15 cellular contexts compared by ENCODE assay signal in genomic region chr3:15288331-15288726, GRCh38. TPM values are rescaled to one million over a fixed set of nuclear protein-coding genes. Genes with fewer than 3 reads are reported as not detected.
DNase-seq lines count a peak whose midpoint lies in the region; ATAC-seq and TF ChIP-seq lines count a peak whose summit lies in the region.
"Had no signal": no experiment of that assay in that cellular context is flagged by ENCODE, and none has a peak within 500 bp of the region (broad histone marks: within the 10 kb centered on the region; RNA-seq: fewer than 3 reads in every experiment).

No MANE protein-coding gene starts in this region.

- H2AFZ ChIP-seq in mesenchymal stem cell (ENCODE audit: low read depth, low read length): no peak overlapping the region

- H3K9ac ChIP-seq in mesenchymal stem cell (ENCODE audit: low read length) (peak overlapping the region; percentile 73), subcutaneous abdominal adipose tissue (ENCODE audit: low read length in 5 of 5) (no peak overlapping the region)

- ATAC-seq in activated T-helper 17 cell treated with anti-CD3 and anti-CD28 coated beads, Interleukin-2, amount 50 U/mL, for 72 hours (replicated peaks): no peak
- no peak for ATAC-seq in GM21381 (IDR thresholded peaks at IDR 0.05; ENCODE audit: unreplicated experiment)
- no peak for ATAC-seq in psoas muscle
- ATAC-seq in stimulated activated memory B cell treated with anti-CD40 and anti-IgM and Interleukin-4, amounts not matched to agents 10 μg/mL and 1 μg/mL and 100 μg/mL, for 72 hours: no peak
- ATAC-seq: activated CD4-positive, CD25-positive, alpha-beta regulatory T cell treated with anti-CD3 and anti-CD28 coated beads, Interleukin-2, amount 50 U/mL, for 24 hours; stimulated activated naive CD8-positive, alpha-beta T cell treated with anti-CD3 and anti-CD28 coated beads, Interleukin-15, amount 100 ng/mL, for 72 hours had no signal

- H3K4ac ChIP-seq in mesenchymal stem cell (ENCODE audit: low read depth in 1 of 2, low read length in 2 of 2): no peak overlapping the region

- no peak overlapping the region for H2BK120ac ChIP-seq in mesenchymal stem cell (ENCODE audit: low read depth, low read length)

- H3K27me3 ChIP-seq in CD4-positive, alpha-beta memory T cell (ENCODE audit: insufficient read depth, low read length): no peaks in the 10 kb centered on the region
- H3K27me3 ChIP-seq in mesenchymal stem cell (ENCODE audit: control insufficient read depth in 1 of 2, insufficient read depth in 1 of 2, low read length in 2 of 2) (no peaks in the 10 kb centered on the region), subcutaneous abdominal adipose tissue (ENCODE audit: control insufficient read depth in 5 of 5, insufficient read depth in 4 of 5, low read length in 5 of 5) (no peaks in the 10 kb centered on the region), psoas muscle (ENCODE audit: insufficient read depth in 3 of 3, low read length in 2 of 3) (no peaks in the 10 kb centered on the region)

- no peaks in the 10 kb centered on the region for H3K9me3 ChIP-seq in CD4-positive, alpha-beta memory T cell (ENCODE audit: control insufficient read depth in 1 of 2, low read length in 2 of 2)
- no peaks in the 10 kb centered on the region for H3K9me3 ChIP-seq in mesenchymal stem cell (ENCODE audit: control insufficient read depth, low read length)
- no peaks in the 10 kb centered on the region for H3K9me3 ChIP-seq in subcutaneous abdominal adipose tissue (ENCODE audit: control insufficient read depth in 5 of 5, low read length in 5 of 5)
- H3K9me3 ChIP-seq in psoas muscle: no peaks in the 10 kb centered on the region
- H3K9me3 ChIP-seq: mucosa of descending colon had no signal

- no peaks in the 10 kb centered on the region for H3K36me3 ChIP-seq in CD4-positive, alpha-beta memory T cell (ENCODE audit: insufficient read depth, low read length)
- peaks cover 2 to 54% of the 10 kb centered on the region in 2 experiments for H3K36me3 ChIP-seq in mesenchymal stem cell (ENCODE audit: control insufficient read depth in 1 of 2, insufficient read depth in 2 of 2, low read depth in 1 of 2, low read length in 2 of 2)
- H3K36me3 ChIP-seq in subcutaneous abdominal adipose tissue (ENCODE audit: control insufficient read depth in 5 of 5, insufficient read depth in 5 of 5, low read length in 5 of 5): peaks cover 0 to 20% (median 4%) of the 10 kb centered on the region in 5 donors
- H3K36me3 ChIP-seq in psoas muscle (ENCODE audit: insufficient read depth in 1 of 2, low read depth in 1 of 2): no peaks in the 10 kb centered on the region

- no peak overlapping the region for H3K14ac ChIP-seq in mesenchymal stem cell (ENCODE audit: low read length in 2 of 2)

- H3K18ac ChIP-seq in mesenchymal stem cell (ENCODE audit: low read depth in 1 of 2, low read length in 2 of 2): no peak overlapping the region

- H3K27ac ChIP-seq in CD4-positive, alpha-beta memory T cell (ENCODE audit: low read depth, low read length): peak overlapping the region; percentile 3
- H3K27ac ChIP-seq in mesenchymal stem cell (ENCODE audit: low read length, poor library complexity, severe bottlenecking) (no peak overlapping the region), subcutaneous abdominal adipose tissue (ENCODE audit: low read depth, low read length) (peak overlapping the region; percentile 82), psoas muscle (no peak overlapping the region)

- CTCF ChIA-PET in CD4-positive, alpha-beta memory T cell (lab: Charles Lee; ENCODE audit: partially characterized antibody): interaction anchor here (1.4 to 2.6 kb wide), 5 partner anchors 11 to 44 kb away, joined by 4 to 12 read pairs (median 8); partner anchors contain the start of gene SH3BP5

- H3K27me3 Mint-ChIP-seq in CD4-positive, alpha-beta memory T cell: no peaks in the 10 kb centered on the region
- H3K27me3 Mint-ChIP-seq in activated T-helper 17 cell treated with anti-CD3 and anti-CD28 coated beads, Interleukin-2, amount 50 U/mL, for 72 hours: no peaks in the 10 kb centered on the region
- no peaks in the 10 kb centered on the region for H3K27me3 Mint-ChIP-seq in stimulated activated memory B cell treated with anti-CD40 and anti-IgM and Interleukin-4, amounts not matched to agents 10 μg/mL and 1 μg/mL and 100 μg/mL, for 72 hours
- H3K27me3 Mint-ChIP-seq: stimulated activated naive CD8-positive, alpha-beta T cell treated with anti-CD3 and anti-CD28 coated beads, Interleukin-15, amount 100 ng/mL, for 72 hours had no signal

- H3K23ac ChIP-seq in mesenchymal stem cell (ENCODE audit: low read length in 2 of 2): no peak overlapping the region

- TF ChIP-seq CTCF in psoas muscle (IDR thresholded peaks at IDR 0.05): no peak

- 99% methylated on average over 8 of the region's 9 CpGs for WGBS in mesenchymal stem cell
- whole genome bisulfite sequencing in psoas muscle, 3 donors: 93 to 94% (median 94%) methylated on average over 9 of the region's 9 CpGs

- no peak overlapping the region for H2AK5ac ChIP-seq in mesenchymal stem cell (ENCODE audit: low read length, severe bottlenecking)

- peaks cover 0 to 6% (median 0%) of the 10 kb centered on the region in 8 donors for H3K9me3 Mint-ChIP-seq in CD4-positive, alpha-beta memory T cell
- no peaks in the 10 kb centered on the region for H3K9me3 Mint-ChIP-seq in activated T-helper 17 cell treated with anti-CD3 and anti-CD28 coated beads, Interleukin-2, amount 50 U/mL, for 72 hours
- H3K9me3 Mint-ChIP-seq in stimulated activated memory B cell treated with anti-CD40 and anti-IgM and Interleukin-4, amounts not matched to agents 10 μg/mL and 1 μg/mL and 100 μg/mL, for 72 hours: no peaks in the 10 kb centered on the region
- H3K9me3 Mint-ChIP-seq: stimulated activated naive CD8-positive, alpha-beta T cell treated with anti-CD3 and anti-CD28 coated beads, Interleukin-15, amount 100 ng/mL, for 72 hours had no signal

- H2BK5ac ChIP-seq in mesenchymal stem cell (ENCODE audit: low read depth, low read length, poor library complexity, severe bottlenecking): no peak overlapping the region

- peaks cover 30 to 52% of the 10 kb centered on the region in 2 donors for H3K36me3 Mint-ChIP-seq in CD4-positive, alpha-beta memory T cell
- H3K36me3 Mint-ChIP-seq in activated T-helper 17 cell treated with anti-CD3 and anti-CD28 coated beads, Interleukin-2, amount 50 U/mL, for 72 hours (ENCODE audit: low read depth): peaks cover 21% of the 10 kb centered on the region
- peaks cover 7% of the 10 kb centered on the region for H3K36me3 Mint-ChIP-seq in stimulated activated memory B cell treated with anti-CD40 and anti-IgM and Interleukin-4, amounts not matched to agents 10 μg/mL and 1 μg/mL and 100 μg/mL, for 72 hours

- no peak overlapping the region for H2BK15ac ChIP-seq in mesenchymal stem cell (ENCODE audit: low read depth, poor library complexity, severe bottlenecking)

- peak overlapping the region; percentile 74 to 95 (median 91) for H3K27ac Mint-ChIP-seq in CD4-positive, alpha-beta memory T cell
- H3K27ac Mint-ChIP-seq in activated T-helper 17 cell treated with anti-CD3 and anti-CD28 coated beads, Interleukin-2, amount 50 U/mL, for 72 hours: peak overlapping the region; percentile 10
- H3K27ac Mint-ChIP-seq in stimulated activated memory B cell treated with anti-CD40 and anti-IgM and Interleukin-4, amounts not matched to agents 10 μg/mL and 1 μg/mL and 100 μg/mL, for 72 hours: no peak overlapping the region

- H3K4me2 ChIP-seq in mesenchymal stem cell (ENCODE audit: low read length, poor library complexity, severe bottlenecking): no peak overlapping the region

- intact Hi-C loops in CD4-positive, alpha-beta memory T cell (cut with micrococcal nuclease): no loop called here
- intact Hi-C loops in psoas muscle (cut with DNase I): loop anchor here in 1 of 2 donors (5.0 kb wide), 2 partner anchors 44 to 486 kb away; partner anchors contain the start of gene SH3BP5

- H3K4me1 ChIP-seq in CD4-positive, alpha-beta memory T cell (ENCODE audit: insufficient read depth, low read length): peaks cover 98% of the 10 kb centered on the region
- H3K4me1 ChIP-seq in mesenchymal stem cell (ENCODE audit: control insufficient read depth, insufficient read depth, low read depth, low read length): peaks cover 6% of the 10 kb centered on the region
- H3K4me1 ChIP-seq in subcutaneous abdominal adipose tissue (ENCODE audit: control insufficient read depth in 5 of 5, insufficient read depth in 5 of 5, low read length in 5 of 5): peaks cover 14 to 63% (median 50%) of the 10 kb centered on the region in 5 donors
- H3K4me1 ChIP-seq in psoas muscle: peaks cover 28% of the 10 kb centered on the region

- no peak overlapping the region for H4K91ac ChIP-seq in mesenchymal stem cell (ENCODE audit: low read length)

- no peak for DNase-seq in CD4-positive, alpha-beta memory T cell
- DNase-seq in mesenchymal stem cell (no peak), psoas muscle (no peak)
- DNase-seq: activated naive CD4-positive, alpha-beta T cell treated with Interleukin-2 at 50 U/mL for 16 hours; hippocampal formation; NCI-H1694; NCI-H446 treated with DMSO at 0.1 percent for 48 hours; stimulated activated naive CD8-positive, alpha-beta T cell treated with anti-CD3 and anti-CD28 coated beads, Interleukin-15, amount 100 ng/mL, for 72 hours; T-helper 2 cell had no signal

- H3K4me1 Mint-ChIP-seq in CD4-positive, alpha-beta memory T cell: peaks cover 68 to 99% (median 89%) of the 10 kb centered on the region in 4 donors
- peaks cover 57% of the 10 kb centered on the region for H3K4me1 Mint-ChIP-seq in activated T-helper 17 cell treated with anti-CD3 and anti-CD28 coated beads, Interleukin-2, amount 50 U/mL, for 72 hours
- H3K4me1 Mint-ChIP-seq in stimulated activated memory B cell treated with anti-CD40 and anti-IgM and Interleukin-4, amounts not matched to agents 10 μg/mL and 1 μg/mL and 100 μg/mL, for 72 hours: peaks cover 64% of the 10 kb centered on the region

- H3K79me1 ChIP-seq in mesenchymal stem cell (replicated peaks; ENCODE audit: low read length, poor library complexity, severe bottlenecking): peaks cover 11% of the 10 kb centered on the region

- POLR2A ChIA-PET in CD4-positive, alpha-beta memory T cell (lab: Charles Lee; ENCODE audit: partially characterized antibody): interaction anchor here (1.0 to 3.4 kb wide), 4 partner anchors 12 to 73 kb away, joined by 3 to 17 read pairs (median 4); no protein-coding TSS in a partner anchor

- H3K4me3 ChIP-seq in CD4-positive, alpha-beta memory T cell (ENCODE audit: low read length in 2 of 2): no peak overlapping the region
- no peak overlapping the region for H3K4me3 ChIP-seq in mesenchymal stem cell (ENCODE audit: insufficient read depth in 1 of 2, low read depth in 1 of 2, low read length in 2 of 2)
- no peak overlapping the region for H3K4me3 ChIP-seq in subcutaneous abdominal adipose tissue (ENCODE audit: low read depth in 1 of 5, low read length in 5 of 5)
- H3K4me3 ChIP-seq in psoas muscle: no peak overlapping the region
- H3K4me3 ChIP-seq: mucosa of descending colon had no signal

- peak overlapping the region in 3 of 8 donors; percentile 5 to 80 (median 69) for H3K4me3 Mint-ChIP-seq in CD4-positive, alpha-beta memory T cell
- H3K4me3 Mint-ChIP-seq in activated T-helper 17 cell treated with anti-CD3 and anti-CD28 coated beads, Interleukin-2, amount 50 U/mL, for 72 hours: peak overlapping the region; percentile 21
- no peak overlapping the region for H3K4me3 Mint-ChIP-seq in stimulated activated memory B cell treated with anti-CD40 and anti-IgM and Interleukin-4, amounts not matched to agents 10 μg/mL and 1 μg/mL and 100 μg/mL, for 72 hours
- H3K4me3 Mint-ChIP-seq: stimulated activated naive CD8-positive, alpha-beta T cell treated with anti-CD3 and anti-CD28 coated beads, Interleukin-15, amount 100 ng/mL, for 72 hours had no signal

- no peak overlapping the region for H4K8ac ChIP-seq in mesenchymal stem cell (ENCODE audit: low read length)

- no peak overlapping the region for H2BK12ac ChIP-seq in mesenchymal stem cell (ENCODE audit: low read length in 2 of 2)

RNA-seq across cellular contexts. Expression of gene SH3BP5, which starts 44.1 kb away (rescaled TPM):
- total RNA-seq in CD4-positive, alpha-beta memory T cell: 10 to 100 TPM; 55.8 to 56.9 TPM
- polyA plus RNA-seq in CD4-positive, alpha-beta memory T cell: 100 to 1,000 TPM in 1 of 2 donors, 10 to 100 TPM in 1; 48.2 to 118 TPM
- 10 to 100 TPM; 20.2 to 24.6 TPM for total RNA-seq in activated T-helper 17 cell treated with anti-CD3 and anti-CD28 coated beads, Interleukin-2, amount 50 U/mL, for 72 hours
- polyA plus RNA-seq in mesenchymal stem cell (2013, experiment 1 of 2): 8.4 TPM
- polyA plus RNA-seq in mesenchymal stem cell (2013, experiment 2 of 2): 8.4 TPM
- 10 to 100 TPM; 14.4 to 57.1 (median 23.6) TPM for total RNA-seq in psoas muscle
- 10 to 100 TPM; 42.8 to 63.0 (median 59.2) TPM for polyA plus RNA-seq in psoas muscle

Comparison
In these comparisons a context has a peak if more than half of its experiments do, and no peak if none do; other contexts are left out.
1. H3K27ac ChIP-seq: peak in CD4-positive, alpha-beta memory T cell (single experiment) and subcutaneous abdominal adipose tissue (single experiment); none in mesenchymal stem cell (single experiment) and psoas muscle (single experiment).